ENCODE assay signal across 5 cellular contexts in genomic region chr20:63479695-63480419, GRCh38. TPM values are rescaled to one million over a fixed set of nuclear protein-coding genes. Genes with fewer than 3 reads are reported as not detected.
"Had no signal": no experiment of that assay in that cellular context is flagged by ENCODE, and none has a peak within 500 bp of the region (broad histone marks: within the 10 kb centered on the region; RNA-seq: fewer than 3 reads in every experiment).

No MANE protein-coding gene starts in this region.

RNA-seq across cellular contexts. Expression of gene KCNQ2, which starts 7.4 kb away (rescaled TPM):
- total RNA-seq: activated CD4-positive, alpha-beta memory T cell treated with anti-CD3 and anti-CD28 coated beads, Interleukin-2, amount 10 ng/mL, durations not matched to agents 7 days and 5 days; chondrocyte; OCI-LY7 had no signal

RNA-seq across cellular contexts. Expression of gene PTK6, which starts 57.3 kb away (rescaled TPM):
- total RNA-seq: cardiac muscle cell, chondrocyte, SK-MEL-5 had no signal
